ENCODE assay signal across 22 cellular contexts in the genomic region with DNA sequence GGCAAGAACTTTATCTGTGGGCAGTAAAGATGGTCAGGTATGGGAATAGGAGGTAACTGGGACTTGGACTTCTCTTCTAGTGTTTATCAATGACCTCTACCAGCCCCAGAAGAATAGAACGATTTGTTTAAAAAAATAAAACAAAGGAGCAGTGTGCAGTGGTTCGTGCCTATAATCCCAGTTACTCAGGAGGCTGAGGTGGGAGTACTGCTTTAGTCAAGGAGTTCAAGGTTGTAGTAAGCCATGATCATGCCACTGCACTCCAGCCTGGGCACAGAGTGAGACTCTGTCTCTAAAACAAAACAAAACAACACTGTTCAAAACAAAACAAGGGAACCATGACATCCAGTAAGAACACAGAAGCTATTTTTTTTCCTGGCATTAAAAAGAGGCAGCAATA. TPM values are rescaled to one million over a fixed set of nuclear protein-coding genes. Genes with fewer than 3 reads are reported as not detected.
DNase-seq lines count a peak whose midpoint lies in the region; ATAC-seq and TF ChIP-seq lines count a peak whose summit lies in the region.
"Had no signal": no experiment of that assay in that cellular context is flagged by ENCODE, and none has a peak within 500 bp of the region (broad histone marks: within the 10 kb centered on the region; RNA-seq: fewer than 3 reads in every experiment).

No MANE protein-coding gene starts in this region.

- no TSS peak for BruUV-seq in Calu3 (replicated peaks; lab: Mats Ljungman, UMichigan)

- H3K9me3 Mint-ChIP-seq in stimulated activated naive CD8-positive, alpha-beta T cell treated with anti-CD3 and anti-CD28 coated beads, Interleukin-15, Interleukin-2, amounts not matched to agents 100 ng/mL and 50 ng/mL, for 24 hours = no peaks in the 10 kb centered on the region
- H3K9me3 Mint-ChIP-seq in stimulated activated naive CD8-positive, alpha-beta T cell treated with anti-CD3 and anti-CD28 coated beads, Interleukin-15, amount 100 ng/mL, for 72 hours = no peaks in the 10 kb centered on the region
- H3K9me3 Mint-ChIP-seq in memory B cell (no peaks in the 10 kb centered on the region), Calu3 (ENCODE audit: low read depth, unreplicated experiment) (no peaks in the 10 kb centered on the region)
- H3K9me3 Mint-ChIP-seq: activated CD4-positive, alpha-beta memory T cell treated with anti-CD3 and anti-CD28 coated beads, Interleukin-2, amount 10 ng/mL, durations not matched to agents 7 days and 5 days; activated naive CD8-positive, alpha-beta T cell treated with anti-CD3 and anti-CD28 coated beads for 36 hours had no signal

- TF ChIP-seq EP300 in esophagus muscularis mucosa (IDR thresholded peaks at IDR 0.05) = no peak

- peaks cover 69% of the 10 kb centered on the region for H3K4me1 Mint-ChIP-seq in stimulated activated naive CD8-positive, alpha-beta T cell treated with anti-CD3 and anti-CD28 coated beads, Interleukin-15, Interleukin-2, amounts not matched to agents 100 ng/mL and 50 ng/mL, for 24 hours (ENCODE audit: low read depth)
- peaks cover 63% of the 10 kb centered on the region for H3K4me1 Mint-ChIP-seq in stimulated activated naive CD8-positive, alpha-beta T cell treated with anti-CD3 and anti-CD28 coated beads, Interleukin-15, amount 100 ng/mL, for 72 hours
- H3K4me1 Mint-ChIP-seq in T-helper 17 cell = peaks cover 58% of the 10 kb centered on the region
- peaks cover 54% of the 10 kb centered on the region for H3K4me1 Mint-ChIP-seq in memory B cell
- H3K4me1 Mint-ChIP-seq in Calu3 (ENCODE audit: low read depth, unreplicated experiment) = peaks cover 22% of the 10 kb centered on the region

- ATAC-seq in stimulated activated naive CD8-positive, alpha-beta T cell treated with anti-CD3 and anti-CD28 coated beads, Interleukin-15, amount 100 ng/mL, for 72 hours = no peak
- ATAC-seq in T-helper 17 cell (no peak), memory B cell (ENCODE audit: low read depth) (no peak)
- ATAC-seq: body of pancreas, K562, lower lobe of right lung, pancreas, sciatic nerve had no signal

- no peaks in the 10 kb centered on the region for H3K36me3 Mint-ChIP-seq in stimulated activated naive CD8-positive, alpha-beta T cell treated with anti-CD3 and anti-CD28 coated beads, Interleukin-15, Interleukin-2, amounts not matched to agents 100 ng/mL and 50 ng/mL, for 24 hours (ENCODE audit: low read depth)
- H3K36me3 Mint-ChIP-seq in T-helper 17 cell (ENCODE audit: low read depth) (peaks cover 2% of the 10 kb centered on the region), memory B cell (peaks cover 8% of the 10 kb centered on the region), Calu3 (ENCODE audit: insufficient read depth, unreplicated experiment) (peaks cover 29% of the 10 kb centered on the region)
- H3K36me3 Mint-ChIP-seq: activated naive CD8-positive, alpha-beta T cell treated with anti-CD3 and anti-CD28 coated beads for 36 hours had no signal

- CTCF ChIA-PET in Calu3 (lab: Charles Lee) = no interaction called here

- H3K27me3 Mint-ChIP-seq in stimulated activated naive CD8-positive, alpha-beta T cell treated with anti-CD3 and anti-CD28 coated beads, Interleukin-15, Interleukin-2, amounts not matched to agents 100 ng/mL and 50 ng/mL, for 24 hours = no peaks in the 10 kb centered on the region
- no peaks in the 10 kb centered on the region for H3K27me3 Mint-ChIP-seq in stimulated activated naive CD8-positive, alpha-beta T cell treated with anti-CD3 and anti-CD28 coated beads, Interleukin-15, amount 100 ng/mL, for 72 hours
- H3K27me3 Mint-ChIP-seq in T-helper 17 cell (no peaks in the 10 kb centered on the region), memory B cell (no peaks in the 10 kb centered on the region), Calu3 (ENCODE audit: unreplicated experiment) (no peaks in the 10 kb centered on the region)
- H3K27me3 Mint-ChIP-seq: activated CD4-positive, alpha-beta memory T cell treated with anti-CD3 and anti-CD28 coated beads, Interleukin-2, amount 10 ng/mL, durations not matched to agents 7 days and 5 days; activated naive CD8-positive, alpha-beta T cell treated with anti-CD3 and anti-CD28 coated beads for 36 hours had no signal

- no peak overlapping the region for H3K27ac ChIP-seq in esophagus muscularis mucosa (replicated peaks in 1 of 4)
- H3K27ac ChIP-seq: body of pancreas, hepatocyte, lower lobe of right lung, pancreas had no signal

- H3K36me3 ChIP-seq in esophagus muscularis mucosa = peaks cover 0 to 3% (median 0%) of the 10 kb centered on the region in 4 donors
- H3K36me3 ChIP-seq: lower lobe of right lung, pancreas, thyroid gland had no signal

- H3K9me3 ChIP-seq in T-helper 17 cell (ENCODE audit: control insufficient read depth, low read length, poor library complexity, severe bottlenecking) (no peaks in the 10 kb centered on the region), esophagus muscularis mucosa (no peaks in the 10 kb centered on the region)
- H3K9me3 ChIP-seq: body of pancreas, lower lobe of right lung, pancreas, thyroid gland had no signal

- TF ChIP-seq POLR2A in esophagus muscularis mucosa (IDR thresholded peaks at IDR 0.05; ENCODE audit: low read depth) = no peak
- TF ChIP-seq POLR2A in erythroblast (IDR thresholded peaks at IDR 0.05; ENCODE audit: low read length) = no peak

- H3K27ac Mint-ChIP-seq in stimulated activated naive CD8-positive, alpha-beta T cell treated with anti-CD3 and anti-CD28 coated beads, Interleukin-15, Interleukin-2, amounts not matched to agents 100 ng/mL and 50 ng/mL, for 24 hours = peak overlapping the region; percentile 24
- no peak overlapping the region for H3K27ac Mint-ChIP-seq in stimulated activated naive CD8-positive, alpha-beta T cell treated with anti-CD3 and anti-CD28 coated beads, Interleukin-15, amount 100 ng/mL, for 72 hours
- peak overlapping the region; percentile 79 for H3K27ac Mint-ChIP-seq in T-helper 17 cell
- H3K27ac Mint-ChIP-seq in memory B cell = peak overlapping the region; percentile 85
- no peak overlapping the region for H3K27ac Mint-ChIP-seq in Calu3 (ENCODE audit: unreplicated experiment)
- H3K27ac Mint-ChIP-seq: activated CD4-positive, alpha-beta memory T cell treated with anti-CD3 and anti-CD28 coated beads, Interleukin-2, amount 10 ng/mL, durations not matched to agents 7 days and 5 days; activated naive CD8-positive, alpha-beta T cell treated with anti-CD3 and anti-CD28 coated beads for 36 hours had no signal

- H3K4me1 ChIP-seq in esophagus muscularis mucosa = peaks cover 20 to 45% (median 37%) of the 10 kb centered on the region in 4 donors

- 34% methylated on average over 2 of the region's 2 CpGs for WGBS in esophagus muscularis mucosa

- no peak overlapping the region for H3K4me3 ChIP-seq in esophagus muscularis mucosa
- H3K4me3 ChIP-seq: body of pancreas, hepatocyte, K562, lower lobe of right lung, pancreas, thyroid gland had no signal

- DNase-seq in stimulated activated naive CD8-positive, alpha-beta T cell treated with anti-CD3 and anti-CD28 coated beads, Interleukin-15, amount 100 ng/mL, for 72 hours = no peak
- DNase-seq in T-helper 17 cell (no peak), memory B cell (ENCODE audit: low spot score in 2 of 2) (no peak), Calu3 (no peak), esophagus muscularis mucosa (ENCODE audit: extremely low spot score) (no peak), erythroblast (lab: John Stamatoyannopoulos, UW) (no peak)
- DNase-seq in stimulated activated naive CD4-positive, alpha-beta T cell (lab: John Stamatoyannopoulos, UW) = no peak
- DNase-seq: activated CD4-positive, alpha-beta memory T cell treated with anti-CD3 and anti-CD28 coated beads, Interleukin-2, amount 10 ng/mL, durations not matched to agents 7 days and 5 days; activated naive CD8-positive, alpha-beta T cell treated with anti-CD3 and anti-CD28 coated beads for 36 hours; body of pancreas; cortex of kidney; lower lobe of right lung; MV-4-11; NCI-H1694 treated with DMSO at 0.1 percent for 48 hours; NCI-H774; pancreas; Right ventricle myocardium superior had no signal

- H3K27me3 ChIP-seq in esophagus muscularis mucosa = no peaks in the 10 kb centered on the region
- H3K27me3 ChIP-seq: body of pancreas, hepatocyte, pancreas, thyroid gland had no signal

- intact Hi-C loops in Calu3 (cut with micrococcal nuclease; ENCODE audit: unreplicated experiment) (no loop called here), esophagus muscularis mucosa (cut with DNase I) (no loop called here)

- no peak overlapping the region for H3K4me3 Mint-ChIP-seq in stimulated activated naive CD8-positive, alpha-beta T cell treated with anti-CD3 and anti-CD28 coated beads, Interleukin-15, Interleukin-2, amounts not matched to agents 100 ng/mL and 50 ng/mL, for 24 hours
- no peak overlapping the region for H3K4me3 Mint-ChIP-seq in stimulated activated naive CD8-positive, alpha-beta T cell treated with anti-CD3 and anti-CD28 coated beads, Interleukin-15, amount 100 ng/mL, for 72 hours
- H3K4me3 Mint-ChIP-seq in T-helper 17 cell (peak overlapping the region; percentile 74), memory B cell (peak overlapping the region; percentile 32), Calu3 (ENCODE audit: low read depth, unreplicated experiment) (no peak overlapping the region)
- H3K4me3 Mint-ChIP-seq: activated naive CD8-positive, alpha-beta T cell treated with anti-CD3 and anti-CD28 coated beads for 36 hours had no signal

- TF ChIP-seq CTCF in Calu3 (IDR thresholded peaks at IDR 0.05; ENCODE audit: unreplicated experiment) (no peak), esophagus muscularis mucosa (IDR thresholded peaks at IDR 0.05) (no peak)

RNA-seq across cellular contexts. Expression of a gene that starts 4.3 kb away (rescaled TPM):
- total RNA-seq in T-helper 17 cell (10 to 100 TPM; 67.1 to 87.7 TPM), Calu3 (2022) (21.5 and 23.2 TPM in 2 replicates), esophagus muscularis mucosa (10 to 100 TPM; 16.2 to 32.3 (median 22.7) TPM)

RNA-seq across cellular contexts. Expression of a gene that starts 59.2 kb away (rescaled TPM):
- total RNA-seq in T-helper 17 cell (not detected), Calu3 (2022) (95.9 and 117 TPM in 2 replicates), esophagus muscularis mucosa (100 to 1,000 TPM in 3 of 4 donors, 10 to 100 TPM in 1; 64.6 to 132 (median 118) TPM)
- total RNA-seq: activated CD4-positive, alpha-beta memory T cell treated with anti-CD3 and anti-CD28 coated beads, Interleukin-2, amount 10 ng/mL, durations not matched to agents 7 days and 5 days had no signal

Comparison
In these comparisons a context has a peak if more than half of its experiments do, and no peak if none do; other contexts are left out.
1. H3K27ac Mint-ChIP-seq: peak in stimulated activated naive CD8-positive, alpha-beta T cell treated with anti-CD3 and anti-CD28 coated beads, Interleukin-15, Interleukin-2, amounts not matched to agents 100 ng/mL and 50 ng/mL, for 24 hours (single experiment), T-helper 17 cell (single experiment) and memory B cell (single experiment); none in stimulated activated naive CD8-positive, alpha-beta T cell treated with anti-CD3 and anti-CD28 coated beads, Interleukin-15, amount 100 ng/mL, for 72 hours (0 of 2) and Calu3 (single experiment).
2. H3K4me3 Mint-ChIP-seq: peak in T-helper 17 cell (single experiment) and memory B cell (single experiment); none in stimulated activated naive CD8-positive, alpha-beta T cell treated with anti-CD3 and anti-CD28 coated beads, Interleukin-15, Interleukin-2, amounts not matched to agents 100 ng/mL and 50 ng/mL, for 24 hours (single experiment), stimulated activated naive CD8-positive, alpha-beta T cell treated with anti-CD3 and anti-CD28 coated beads, Interleukin-15, amount 100 ng/mL, for 72 hours (0 of 2) and Calu3 (single experiment).
3. RNA of a gene that starts 59.2 kb away (total RNA-seq): 64.6 to 132 TPM in esophagus muscularis mucosa and 95.9 to 117 TPM in Calu3; not detected in T-helper 17 cell; every median in the first group is over 10 times any median in the second.